In the genomic region with DNA sequence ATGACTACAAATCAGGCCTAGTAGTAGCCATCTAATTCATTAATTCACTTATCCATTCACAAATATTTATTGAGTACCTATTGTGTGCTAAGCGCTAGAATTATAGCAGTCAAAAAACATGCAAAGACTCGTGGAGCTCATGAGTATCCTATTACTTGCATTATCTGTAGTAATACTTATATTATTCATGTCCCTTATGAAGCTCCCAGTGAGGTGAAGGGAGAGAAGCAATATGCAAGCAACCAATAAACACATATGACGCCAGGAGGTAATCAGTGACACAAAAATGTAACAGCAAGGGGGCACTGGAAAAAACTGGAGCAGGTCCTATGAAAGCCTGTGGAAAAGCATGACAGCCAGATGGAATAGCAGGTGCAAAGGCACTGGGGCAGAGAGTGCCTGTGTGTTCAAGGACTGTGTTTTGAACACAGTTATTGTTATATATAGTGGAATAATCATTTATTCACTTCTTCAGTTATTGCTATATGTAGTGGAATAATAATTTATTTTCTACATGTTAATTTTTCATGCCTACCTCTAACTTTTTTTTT, we compare ENCODE assay signal across 1 cellular context.
TF ChIP-seq lines count a peak whose summit lies in the region.

No MANE protein-coding gene starts in this region.

TF ChIP-seq in GM23338, 12 proteins besides CTCF, POLR2A, EP300 and RAD21 (continued from another document):
- TF ChIP-seq, protein P1, sequence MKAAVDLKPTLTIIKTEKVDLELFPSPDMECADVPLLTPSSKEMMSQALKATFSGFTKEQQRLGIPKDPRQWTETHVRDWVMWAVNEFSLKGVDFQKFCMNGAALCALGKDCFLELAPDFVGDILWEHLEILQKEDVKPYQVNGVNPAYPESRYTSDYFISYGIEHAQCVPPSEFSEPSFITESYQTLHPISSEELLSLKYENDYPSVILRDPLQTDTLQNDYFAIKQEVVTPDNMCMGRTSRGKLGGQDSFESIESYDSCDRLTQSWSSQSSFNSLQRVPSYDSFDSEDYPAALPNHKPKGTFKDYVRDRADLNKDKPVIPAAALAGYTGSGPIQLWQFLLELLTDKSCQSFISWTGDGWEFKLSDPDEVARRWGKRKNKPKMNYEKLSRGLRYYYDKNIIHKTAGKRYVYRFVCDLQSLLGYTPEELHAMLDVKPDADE (IDR thresholded peaks at IDR 0.05), result no peak
- TF ChIP-seq POLR2AphosphoS5 (IDR thresholded peaks at IDR 0.05; ENCODE audit: low read depth) (no peak), ZNF114 (CRISPR knock-in tag; IDR thresholded peaks at IDR 0.05) (no peak), EZH2phosphoT487 (IDR thresholded peaks at IDR 0.05; ENCODE audit: unreplicated experiment) (no peak)
- TF ChIP-seq, protein P2, sequence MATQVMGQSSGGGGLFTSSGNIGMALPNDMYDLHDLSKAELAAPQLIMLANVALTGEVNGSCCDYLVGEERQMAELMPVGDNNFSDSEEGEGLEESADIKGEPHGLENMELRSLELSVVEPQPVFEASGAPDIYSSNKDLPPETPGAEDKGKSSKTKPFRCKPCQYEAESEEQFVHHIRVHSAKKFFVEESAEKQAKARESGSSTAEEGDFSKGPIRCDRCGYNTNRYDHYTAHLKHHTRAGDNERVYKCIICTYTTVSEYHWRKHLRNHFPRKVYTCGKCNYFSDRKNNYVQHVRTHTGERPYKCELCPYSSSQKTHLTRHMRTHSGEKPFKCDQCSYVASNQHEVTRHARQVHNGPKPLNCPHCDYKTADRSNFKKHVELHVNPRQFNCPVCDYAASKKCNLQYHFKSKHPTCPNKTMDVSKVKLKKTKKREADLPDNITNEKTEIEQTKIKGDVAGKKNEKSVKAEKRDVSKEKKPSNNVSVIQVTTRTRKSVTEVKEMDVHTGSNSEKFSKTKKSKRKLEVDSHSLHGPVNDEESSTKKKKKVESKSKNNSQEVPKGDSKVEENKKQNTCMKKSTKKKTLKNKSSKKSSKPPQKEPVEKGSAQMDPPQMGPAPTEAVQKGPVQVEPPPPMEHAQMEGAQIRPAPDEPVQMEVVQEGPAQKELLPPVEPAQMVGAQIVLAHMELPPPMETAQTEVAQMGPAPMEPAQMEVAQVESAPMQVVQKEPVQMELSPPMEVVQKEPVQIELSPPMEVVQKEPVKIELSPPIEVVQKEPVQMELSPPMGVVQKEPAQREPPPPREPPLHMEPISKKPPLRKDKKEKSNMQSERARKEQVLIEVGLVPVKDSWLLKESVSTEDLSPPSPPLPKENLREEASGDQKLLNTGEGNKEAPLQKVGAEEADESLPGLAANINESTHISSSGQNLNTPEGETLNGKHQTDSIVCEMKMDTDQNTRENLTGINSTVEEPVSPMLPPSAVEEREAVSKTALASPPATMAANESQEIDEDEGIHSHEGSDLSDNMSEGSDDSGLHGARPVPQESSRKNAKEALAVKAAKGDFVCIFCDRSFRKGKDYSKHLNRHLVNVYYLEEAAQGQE (IDR thresholded peaks at IDR 0.05; ENCODE audit: unreplicated experiment), result no peak
